8 cellular contexts compared by ENCODE assay signal in genomic region chr19:35643255-35644205, GRCh38. TPM values are rescaled to one million over a fixed set of nuclear protein-coding genes. Genes with fewer than 3 reads are reported as not detected.
DNase-seq lines count a peak whose midpoint lies in the region; ATAC-seq and TF ChIP-seq lines count a peak whose summit lies in the region.

No MANE protein-coding gene starts in this region.

- DNase-seq in DND-41 (peak; percentile 85), H7 (peak; percentile 98), NCI-H1105 (lab: John Stamatoyannopoulos, UW) (peak; percentile 88), T-helper 1 cell (peak; percentile 65 to 88 (median 75)), amniotic stem cell (lab: John Stamatoyannopoulos, UW) (peak; percentile 38), right atrium auricular region (ENCODE audit: low spot score) (peak; percentile 76), renal cortical epithelial cell (ENCODE audit: low read depth) (peak; percentile 38)

- H3K9me3 ChIP-seq in DND-41 (ENCODE audit: insufficient read depth, low read length, severe bottlenecking) (no peaks in the 10 kb centered on the region), right atrium auricular region (no peaks in the 10 kb centered on the region)

- peak overlapping the region; percentile 69 for H3K9ac ChIP-seq in DND-41 (ENCODE audit: low read depth, low read length)

- peak; percentile 34 for ATAC-seq in DND-41 (ENCODE audit: insufficient read depth, low read depth)
- no peak for ATAC-seq in HG02884 (IDR thresholded peaks at IDR 0.05; ENCODE audit: unreplicated experiment)

- H3K27ac ChIP-seq in DND-41 (ENCODE audit: low read length) (peak overlapping the region; percentile 92), right atrium auricular region (peak overlapping the region; percentile 84 to 87)

- no peak for TF ChIP-seq CTCF in DND-41 (IDR thresholded peaks at IDR 0.05; ENCODE audit: borderline replicate concordance, extremely low read depth, low read length, poor library complexity, severe bottlenecking)
- TF ChIP-seq CTCF in right atrium auricular region (IDR thresholded peaks at IDR 0.05): no peak

- H3K4me3 ChIP-seq in DND-41 (ENCODE audit: low read depth in 1 of 2, low read length in 2 of 2): peak overlapping the region; percentile 42 to 85
- H3K4me3 ChIP-seq in H7 (ENCODE audit: insufficient read depth, low read depth, low read length): peak overlapping the region; percentile 60
- H3K4me3 ChIP-seq in right atrium auricular region: peak overlapping the region; percentile 41 to 65

- peaks cover 4% of the 10 kb centered on the region for H3K79me2 ChIP-seq in DND-41 (ENCODE audit: insufficient read depth, low read length)

- H3K27me3 ChIP-seq in DND-41 (ENCODE audit: insufficient read depth, low read length, poor library complexity) (no peaks in the 10 kb centered on the region), H7 (ENCODE audit: control insufficient read depth, insufficient read depth, low read length) (peaks cover 10% of the 10 kb centered on the region), right atrium auricular region (no peaks in the 10 kb centered on the region)

- peaks cover 49% of the 10 kb centered on the region for H3K4me1 ChIP-seq in DND-41 (ENCODE audit: insufficient read depth, low read length)
- H3K4me1 ChIP-seq in right atrium auricular region: peaks cover 0 to 37% of the 10 kb centered on the region in 2 donors

- H3K4me2 ChIP-seq in DND-41 (ENCODE audit: insufficient read depth, low read length): peak overlapping the region; percentile 83

- peaks cover 3% of the 10 kb centered on the region; the same call in 1 of the 2 replicates for H4K20me1 ChIP-seq in DND-41 (ENCODE audit: insufficient read depth, low read length)

- peak overlapping the region; percentile 99 for H2AFZ ChIP-seq in DND-41 (ENCODE audit: low read depth, low read length)

- H3K36me3 ChIP-seq in DND-41 (ENCODE audit: insufficient read depth, low read length): no peaks in the 10 kb centered on the region; the same call in 1 of the 2 replicates
- H3K36me3 ChIP-seq in H7 (replicated peaks; ENCODE audit: control insufficient read depth, insufficient read depth, low read length): no peaks in the 10 kb centered on the region
- no peaks in the 10 kb centered on the region for H3K36me3 ChIP-seq in right atrium auricular region

RNA-seq across cellular contexts. Expression of gene ETV2, which starts 2.0 kb away (rescaled TPM):
- 0.35 and 0.81 TPM in 2 replicates for total RNA-seq in H7 (2014; rRNA removed; shearing (Covaris generic))
- total RNA-seq in right atrium auricular region: 1 to 10 TPM in 1 of 2 donors, not detected in 1; 1.2 TPM
- not detected in 2 replicates for total RNA-seq in renal cortical epithelial cell

RNA-seq across cellular contexts. Expression of gene COX6B1, which starts 4.6 kb away (rescaled TPM):
- 500 and 605 TPM in 2 replicates for total RNA-seq in H7 (2014; rRNA removed; shearing (Covaris generic))
- total RNA-seq in right atrium auricular region (1,000 to 10,000 TPM; 1,397 to 1,663 TPM), renal cortical epithelial cell (385 and 691 TPM in 2 replicates)

RNA-seq across cellular contexts. Expression of gene RBM42, which starts 14.7 kb away (rescaled TPM):
- total RNA-seq in H7 (2014; rRNA removed; shearing (Covaris generic)): 75.0 and 81.4 TPM in 2 replicates
- total RNA-seq in right atrium auricular region (10 to 100 TPM; 40.4 to 52.4 TPM), renal cortical epithelial cell (38.9 and 40.0 TPM in 2 replicates)

RNA-seq across cellular contexts. Expression of gene UPK1A, which starts 22.8 kb away (rescaled TPM):
- 0.14 and 0.74 TPM in 2 replicates for total RNA-seq in H7 (2014; rRNA removed; shearing (Covaris generic))
- total RNA-seq in right atrium auricular region (not detected), renal cortical epithelial cell (not detected in 2 replicates)

RNA-seq across cellular contexts. Expression of gene HAUS5, which starts 31.0 kb away (rescaled TPM):
- total RNA-seq in H7 (2014; rRNA removed; shearing (Covaris generic)): 25.6 and 27.4 TPM in 2 replicates
- total RNA-seq in right atrium auricular region: 1 to 10 TPM; 2.2 to 3.9 TPM
- total RNA-seq in renal cortical epithelial cell: 5.1 and 6.4 TPM in 2 replicates

Comparison
In these comparisons a context has a peak if more than half of its experiments do, and no peak if none do; other contexts are left out.
1. DNase-seq: peak in every context shown above with its lines; median percentile 98 in H7; 88 in NCI-H1105; 85 in DND-41; 76 in right atrium auricular region; 75 in T-helper 1 cell; 38 in amniotic stem cell; 38 in renal cortical epithelial cell.